ENCODE assay signal across 6 cellular contexts in the genomic region with DNA sequence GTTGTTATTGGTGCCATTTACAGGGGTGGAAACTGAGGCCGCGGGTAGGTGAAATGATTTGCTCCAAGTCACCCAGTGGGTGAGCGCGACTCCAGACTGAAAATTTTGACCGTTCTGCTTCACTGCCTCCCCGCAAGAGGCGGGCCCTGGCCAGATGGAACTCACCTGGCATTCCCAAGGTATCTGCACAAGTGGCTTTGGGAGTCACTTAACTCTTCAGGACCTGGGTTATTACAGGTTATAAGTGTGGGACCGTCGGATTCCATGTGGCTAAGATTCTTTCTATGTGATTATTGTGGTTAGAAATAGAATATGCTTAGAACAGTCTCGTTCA. TPM values are rescaled to one million over a fixed set of nuclear protein-coding genes. Genes with fewer than 3 reads are reported as not detected.
A peak's percentile ranks its signal among the peaks of the same experiment; 100 is the strongest.
DNase-seq lines count a peak whose midpoint lies in the region; TF ChIP-seq lines count a peak whose summit lies in the region.

No MANE protein-coding gene starts in this region.

- peaks cover 54% of the 10 kb centered on the region for H3K79me2 ChIP-seq in DOHH2 (ENCODE audit: control insufficient read depth, low read length)
- H3K79me2 ChIP-seq in OCI-LY7 (ENCODE audit: insufficient read depth, low read depth, low read length), result peaks cover 20% of the 10 kb centered on the region

- BruUV-seq in OCI-LY7 (replicated peaks; lab: Mats Ljungman, UMichigan), result no TSS peak

- DNase-seq in OCI-LY7 (ENCODE audit: low spot score) (no peak), vagina (ENCODE audit: extremely low spot score in 2 of 2) (no peak), cerebellar cortex (ENCODE audit: low spot score) (no peak), NCI-H2107 treated with DMSO at 0.1 percent for 48 hours (lab: John Stamatoyannopoulos, UW; ENCODE audit: unreplicated experiment) (no peak)

- H3K9me2 ChIP-seq in DOHH2 (replicated peaks; ENCODE audit: control insufficient read depth, low read length) (no peaks in the 10 kb centered on the region), OCI-LY7 (ENCODE audit: insufficient read depth, low read length) (no peaks in the 10 kb centered on the region)

- H3F3A ChIP-seq in DOHH2 (ENCODE audit: control insufficient read depth, insufficient read depth), result no peaks in the 10 kb centered on the region; the same call in 1 of the 2 replicates

- peak overlapping the region; percentile 70 for H3K4me2 ChIP-seq in DOHH2 (ENCODE audit: low read length)
- peak overlapping the region; percentile 87 for H3K4me2 ChIP-seq in OCI-LY7 (ENCODE audit: low read length)

- CTCF ChIA-PET in OCI-LY7 (lab: Charles Lee; ENCODE audit: unreplicated experiment), result no interaction called here

- POLR2A ChIA-PET in OCI-LY7 (lab: Charles Lee), result interaction anchor here (0.6 kb wide), 1 partner anchor 496 kb away, joined by 3 read pairs; no protein-coding TSS in a partner anchor

- intact Hi-C loops in OCI-LY7 (cut with micrococcal nuclease; ENCODE audit: unreplicated experiment), result loop anchor here (5.0 kb wide), 1 partner anchor 56 kb away; no protein-coding TSS in a partner anchor
- intact Hi-C loops in vagina (cut with DNase I), result no loop called here

- H3K9me3 ChIP-seq in DOHH2 (ENCODE audit: control insufficient read depth, insufficient read depth, low read length), result peaks cover 6% of the 10 kb centered on the region; the same call in 1 of the 2 replicates
- peaks cover 18% of the 10 kb centered on the region; the same call in 1 of the 2 replicates for H3K9me3 ChIP-seq in OCI-LY7 (ENCODE audit: low read length)
- H3K9me3 ChIP-seq in vagina, result no peaks in the 10 kb centered on the region

- H3K4me3 ChIP-seq in DOHH2 (ENCODE audit: low read length), result peak overlapping the region; percentile 78
- H3K4me3 ChIP-seq in OCI-LY7 (ENCODE audit: low read depth, low read length, poor library complexity, severe bottlenecking), result peak overlapping the region; percentile 90
- H3K4me3 ChIP-seq in iPS-11a (ENCODE audit: low read depth, low read length), result peak overlapping the region; percentile 94
- peak overlapping the region; percentile 82 to 96 for H3K4me3 ChIP-seq in vagina

- H3K4me1 ChIP-seq in DOHH2 (ENCODE audit: control insufficient read depth, low read length), result peaks cover 5% of the 10 kb centered on the region
- peaks cover 14% of the 10 kb centered on the region for H3K4me1 ChIP-seq in OCI-LY7 (ENCODE audit: insufficient read depth, low read length, poor library complexity, severe bottlenecking)
- peaks cover 15% of the 10 kb centered on the region for H3K4me1 ChIP-seq in vagina

- TF ChIP-seq CTCF in DOHH2 (IDR thresholded peaks at IDR 0.05; ENCODE audit: low read depth, low read length, poor library complexity, severe bottlenecking), result no peak
- no peak for TF ChIP-seq CTCF in OCI-LY7 (conservative IDR thresholded peaks at IDR 0.05; ENCODE audit: low read length)
- TF ChIP-seq CTCF in vagina (IDR thresholded peaks at IDR 0.05), result no peak

- H3K27ac ChIP-seq in DOHH2 (ENCODE audit: low read depth, low read length) (no peak overlapping the region), OCI-LY7 (ENCODE audit: low read depth, low read length, poor library complexity, severe bottlenecking) (peak overlapping the region; percentile 47), vagina (peak overlapping the region; percentile 55)

- 0 out of 2 replicates have a peak, but pooled peaks cover 2% of the 10 kb centered on the region for H4K20me1 ChIP-seq in DOHH2 (ENCODE audit: control insufficient read depth, insufficient read depth, low read depth, low read length)
- no peaks in the 10 kb centered on the region for H4K20me1 ChIP-seq in OCI-LY7 (ENCODE audit: insufficient read depth, low read length)

- H2AFZ ChIP-seq in OCI-LY7 (ENCODE audit: low read length), result peak overlapping the region; percentile 67

- no peak for TF ChIP-seq POLR2A in vagina (IDR thresholded peaks at IDR 0.05)

- H3K36me3 ChIP-seq in DOHH2 (ENCODE audit: control insufficient read depth, low read length), result peaks cover 5% of the 10 kb centered on the region
- H3K36me3 ChIP-seq in OCI-LY7 (ENCODE audit: insufficient read depth, low read length), result peaks cover 10% of the 10 kb centered on the region
- no peaks in the 10 kb centered on the region for H3K36me3 ChIP-seq in vagina

- H3K27me3 ChIP-seq in DOHH2 (ENCODE audit: control insufficient read depth, low read length) (no peaks in the 10 kb centered on the region), vagina (no peaks in the 10 kb centered on the region)

RNA-seq across cellular contexts. Expression of a gene that starts 0.6 kb away (rescaled TPM):
- 64.5 and 73.0 TPM in 2 replicates for total RNA-seq in OCI-LY7 (2014; rRNA removed; shearing (Covaris generic))
- total RNA-seq in OCI-LY7 (2022) (76.9 and 87.0 TPM in 2 replicates), vagina (75.6 TPM)

RNA-seq across cellular contexts. Expression of a gene that starts 6.4 kb away (rescaled TPM):
- total RNA-seq in OCI-LY7 (2014; rRNA removed; shearing (Covaris generic)), result not detected in 2 replicates
- total RNA-seq in OCI-LY7 (2022) (not detected in 2 replicates), vagina (not detected)

RNA-seq across cellular contexts. Expression of a gene that starts 31.8 kb away (rescaled TPM):
- not detected in 2 replicates for total RNA-seq in OCI-LY7 (2014; rRNA removed; shearing (Covaris generic))
- total RNA-seq in OCI-LY7 (2022) (not detected in 2 replicates), vagina (not detected)

RNA-seq across cellular contexts. Expression of a gene that starts 37.5 kb away (rescaled TPM):
- 168 and 252 TPM in 2 replicates for total RNA-seq in OCI-LY7 (2014; rRNA removed; shearing (Covaris generic))
- 161 and 182 TPM in 2 replicates for total RNA-seq in OCI-LY7 (2022)
- 167 TPM for total RNA-seq in vagina

RNA-seq across cellular contexts. Expression of a gene that starts 45.0 kb away (rescaled TPM):
- 2.4 and 4.6 TPM in 2 replicates for total RNA-seq in OCI-LY7 (2014; rRNA removed; shearing (Covaris generic))
- total RNA-seq in OCI-LY7 (2022) (3.7 and 4.1 TPM in 2 replicates), vagina (not detected)
